22 cellular contexts compared by ENCODE assay signal in the genomic region with DNA sequence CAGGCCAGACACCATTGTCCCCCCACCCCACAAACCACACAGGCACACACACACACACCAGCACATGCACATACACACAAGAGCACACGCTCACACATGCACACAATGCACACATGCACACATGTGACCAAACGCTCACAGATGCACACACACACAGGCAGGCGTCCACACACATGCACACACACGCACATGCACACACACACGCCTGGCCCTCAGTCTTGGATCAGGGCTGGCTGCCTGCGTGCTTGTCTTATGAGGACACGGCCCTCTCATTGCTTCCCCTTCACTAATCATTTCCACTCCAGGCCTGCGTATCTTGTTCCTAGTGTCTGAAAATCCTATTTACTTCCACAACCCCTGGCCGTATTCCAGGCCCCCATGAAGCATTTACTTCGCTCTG.
DNase-seq lines count a peak whose midpoint lies in the region; ATAC-seq, FAIRE-seq and TF ChIP-seq lines count a peak whose summit lies in the region.
"Had no signal": no experiment of that assay in that cellular context is flagged by ENCODE, and none has a peak within 500 bp of the region (broad histone marks: within the 10 kb centered on the region; RNA-seq: fewer than 3 reads in every experiment).

No MANE protein-coding gene starts in this region.

- H3K79me1 ChIP-seq in trophoblast cell (ENCODE audit: low read length): no peaks in the 10 kb centered on the region

- no peak for ATAC-seq in GM21360 (IDR thresholded peaks at IDR 0.05; ENCODE audit: unreplicated experiment)
- no peak for ATAC-seq in gastrocnemius medialis
- ATAC-seq: activated naive CD8-positive, alpha-beta T cell treated with anti-CD3 and anti-CD28 coated beads, Interleukin-2, amount 50 U/mL, for 24 hours; naive thymus-derived CD4-positive, alpha-beta T cell had no signal

- no peak overlapping the region for H3K18ac ChIP-seq in trophoblast cell (ENCODE audit: low read length)

- DNase-seq in COLO668 (lab: John Stamatoyannopoulos, UW; ENCODE audit: unreplicated experiment) (peak; percentile 11), DMS79 treated with DMSO at 0.1 percent for 48 hours (lab: John Stamatoyannopoulos, UW) (peak; percentile 20), NCI-H510A treated with DMSO at 0.1 percent for 48 hours (lab: John Stamatoyannopoulos, UW) (peak; percentile 35), kidney (peak; percentile 60), gastrocnemius medialis (no peak), trophoblast cell (no peak)
- DNase-seq in activated T-cell treated with anti-CD3 and anti-CD28 coated beads, Interleukin-2, amount 50 U/mL, for 48 hours: no peak
- DNase-seq: activated B cell treated with CpG ODN at 0.5 μM for 24 hours; activated CD4-positive, alpha-beta memory T cell treated with anti-CD3 and anti-CD28 coated beads for 36 hours; activated CD8-positive, alpha-beta memory T cell treated with anti-CD3 and anti-CD28 coated beads, Interleukin-2, amount 50 U/mL, for 48 hours; activated naive CD8-positive, alpha-beta T cell treated with anti-CD3 and anti-CD28 coated beads, Interleukin-2, amount 50 U/mL, for 24 hours; effector CD4-positive, alpha-beta T cell; naive thymus-derived CD4-positive, alpha-beta T cell; NCI-H1105; NCI-H2081 treated with DMSO at 0.1 percent for 48 hours; NCI-H774; stomach had no signal

- no CpG with 5 or more reads among the region's 10 CpGs for WGBS in trophoblast cell (ENCODE audit: extremely low coverage, insufficient coverage, insufficient read length)

- no peak overlapping the region for H4K91ac ChIP-seq in trophoblast cell (ENCODE audit: low read depth, low read length)

- H3K4me3 ChIP-seq in kidney (ENCODE audit: low read length in 2 of 2): no peak overlapping the region
- no peak overlapping the region for H3K4me3 ChIP-seq in gastrocnemius medialis
- H3K4me3 ChIP-seq in trophoblast cell (ENCODE audit: low read depth, low read length): no peak overlapping the region
- H3K4me3 ChIP-seq: right atrium auricular region, stomach, tibial nerve had no signal

- no peak overlapping the region for H3K27ac ChIP-seq in kidney (ENCODE audit: low read depth in 2 of 2, low read length in 2 of 2)
- H3K27ac ChIP-seq in gastrocnemius medialis: no peak overlapping the region
- no peak overlapping the region for H3K27ac ChIP-seq in trophoblast cell (ENCODE audit: low read depth, low read length)
- H3K27ac ChIP-seq: right atrium auricular region, stomach, tibial nerve had no signal

- H3K4me1 ChIP-seq in kidney (ENCODE audit: control insufficient read depth in 1 of 2, insufficient read depth in 1 of 2, low read depth in 1 of 2, low read length in 2 of 2): no peaks in the 10 kb centered on the region
- no peaks in the 10 kb centered on the region for H3K4me1 ChIP-seq in gastrocnemius medialis
- H3K4me1 ChIP-seq in trophoblast cell (ENCODE audit: control insufficient read depth in 1 of 2, insufficient read depth in 2 of 2, low read length in 2 of 2): peaks cover 0 to 4% of the 10 kb centered on the region in 2 experiments
- H3K4me1 ChIP-seq: right atrium auricular region, tibial nerve had no signal

- no peak overlapping the region for H2BK120ac ChIP-seq in trophoblast cell (ENCODE audit: insufficient read depth, low read length, poor library complexity)

- no peaks in the 10 kb centered on the region for H3K9me3 ChIP-seq in kidney (ENCODE audit: control insufficient read depth in 1 of 2, low read length in 2 of 2)
- no peaks in the 10 kb centered on the region for H3K9me3 ChIP-seq in gastrocnemius medialis
- H3K9me3 ChIP-seq in trophoblast cell (ENCODE audit: insufficient read depth, low read depth, low read length): peaks cover 4% of the 10 kb centered on the region
- H3K9me3 ChIP-seq: right atrium auricular region, stomach, tibial nerve had no signal

- H2BK5ac ChIP-seq in trophoblast cell (ENCODE audit: low read depth, low read length, poor library complexity): no peak overlapping the region

- no peak overlapping the region for H3K4ac ChIP-seq in trophoblast cell (ENCODE audit: low read depth, low read length)

- H2AK5ac ChIP-seq in trophoblast cell (ENCODE audit: low read length): no peak overlapping the region

- in situ Hi-C loops in gastrocnemius medialis (cut with MboI; ENCODE audit: low sequenced_read_pairs in 4 of 4): no loop called here

- H3K4me2 ChIP-seq in trophoblast cell (ENCODE audit: low read length): no peak overlapping the region

- H3K9ac ChIP-seq in kidney (ENCODE audit: low read length in 2 of 2) (no peak overlapping the region), trophoblast cell (ENCODE audit: low read length) (no peak overlapping the region)

- H2BK12ac ChIP-seq in trophoblast cell (ENCODE audit: low read length): no peak overlapping the region

- H3K23ac ChIP-seq in trophoblast cell (ENCODE audit: low read length): no peak overlapping the region

- H3K36me3 ChIP-seq in kidney (ENCODE audit: control insufficient read depth in 1 of 2, insufficient read depth in 2 of 2, low read length in 2 of 2): no peaks in the 10 kb centered on the region
- H3K36me3 ChIP-seq in gastrocnemius medialis: no peaks in the 10 kb centered on the region
- no peaks in the 10 kb centered on the region for H3K36me3 ChIP-seq in trophoblast cell (ENCODE audit: control insufficient read depth in 1 of 2, insufficient read depth in 2 of 2, low read length in 2 of 2)
- H3K36me3 ChIP-seq: right atrium auricular region, stomach, tibial nerve had no signal

- H3K27me3 ChIP-seq in gastrocnemius medialis (no peaks in the 10 kb centered on the region), trophoblast cell (ENCODE audit: insufficient read depth, low read length) (no peaks in the 10 kb centered on the region)
- H3K27me3 ChIP-seq: right atrium auricular region, tibial nerve had no signal

- H3K79me2 ChIP-seq in trophoblast cell (ENCODE audit: control insufficient read depth, insufficient read depth, low read length, poor library complexity): no peaks in the 10 kb centered on the region

- no peak overlapping the region for H4K8ac ChIP-seq in trophoblast cell (ENCODE audit: low read depth, low read length)

- TF ChIP-seq POLR2A in gastrocnemius medialis (IDR thresholded peaks at IDR 0.05): no peak

- TF ChIP-seq CTCF in kidney (IDR thresholded peaks at IDR 0.05; ENCODE audit: borderline replicate concordance, extremely low read depth, insufficient read depth) (no peak), gastrocnemius medialis (IDR thresholded peaks at IDR 0.05 in 4 of 5, conservative IDR thresholded peaks at IDR 0.05 in 1 of 5) (no peak)

- H4K12ac ChIP-seq in trophoblast cell (ENCODE audit: low read depth, low read length): no peak overlapping the region

- no peak overlapping the region for H2AFZ ChIP-seq in trophoblast cell (ENCODE audit: insufficient read depth, low read length, poor library complexity)

- FAIRE-seq in kidney (lab: Jason Lieb, UNC): no peak
- FAIRE-seq: D721Med, GM19239 had no signal

- H3K14ac ChIP-seq in trophoblast cell (ENCODE audit: low read length): no peak overlapping the region

- intact Hi-C loops in kidney (cut with DNase I): no loop called here
- intact Hi-C loops in gastrocnemius medialis (cut with DNase I; ENCODE audit: low total_unique reads): no loop called here

Comparison
In these comparisons a context has a peak if more than half of its experiments do, and no peak if none do; other contexts are left out.
1. DNase-seq: peak in COLO668 (single experiment), DMS79 treated with DMSO at 0.1 percent for 48 hours (single experiment), NCI-H510A treated with DMSO at 0.1 percent for 48 hours (single experiment) and kidney (single experiment); none in activated T-cell treated with anti-CD3 and anti-CD28 coated beads, Interleukin-2, amount 50 U/mL, for 48 hours (0 of 2), gastrocnemius medialis (0 of 2) and trophoblast cell (0 of 2).